Comparison of ENCODE assay signal across 1 cellular context in genomic region chr3:38458796-38459498, GRCh38.
TF ChIP-seq lines count a peak whose summit lies in the region.

No MANE protein-coding gene starts in this region.

TF ChIP-seq in HepG2, 621 proteins besides CTCF, POLR2A, EP300 and RAD21 (continued from another document):
- TF ChIP-seq, protein P1, sequence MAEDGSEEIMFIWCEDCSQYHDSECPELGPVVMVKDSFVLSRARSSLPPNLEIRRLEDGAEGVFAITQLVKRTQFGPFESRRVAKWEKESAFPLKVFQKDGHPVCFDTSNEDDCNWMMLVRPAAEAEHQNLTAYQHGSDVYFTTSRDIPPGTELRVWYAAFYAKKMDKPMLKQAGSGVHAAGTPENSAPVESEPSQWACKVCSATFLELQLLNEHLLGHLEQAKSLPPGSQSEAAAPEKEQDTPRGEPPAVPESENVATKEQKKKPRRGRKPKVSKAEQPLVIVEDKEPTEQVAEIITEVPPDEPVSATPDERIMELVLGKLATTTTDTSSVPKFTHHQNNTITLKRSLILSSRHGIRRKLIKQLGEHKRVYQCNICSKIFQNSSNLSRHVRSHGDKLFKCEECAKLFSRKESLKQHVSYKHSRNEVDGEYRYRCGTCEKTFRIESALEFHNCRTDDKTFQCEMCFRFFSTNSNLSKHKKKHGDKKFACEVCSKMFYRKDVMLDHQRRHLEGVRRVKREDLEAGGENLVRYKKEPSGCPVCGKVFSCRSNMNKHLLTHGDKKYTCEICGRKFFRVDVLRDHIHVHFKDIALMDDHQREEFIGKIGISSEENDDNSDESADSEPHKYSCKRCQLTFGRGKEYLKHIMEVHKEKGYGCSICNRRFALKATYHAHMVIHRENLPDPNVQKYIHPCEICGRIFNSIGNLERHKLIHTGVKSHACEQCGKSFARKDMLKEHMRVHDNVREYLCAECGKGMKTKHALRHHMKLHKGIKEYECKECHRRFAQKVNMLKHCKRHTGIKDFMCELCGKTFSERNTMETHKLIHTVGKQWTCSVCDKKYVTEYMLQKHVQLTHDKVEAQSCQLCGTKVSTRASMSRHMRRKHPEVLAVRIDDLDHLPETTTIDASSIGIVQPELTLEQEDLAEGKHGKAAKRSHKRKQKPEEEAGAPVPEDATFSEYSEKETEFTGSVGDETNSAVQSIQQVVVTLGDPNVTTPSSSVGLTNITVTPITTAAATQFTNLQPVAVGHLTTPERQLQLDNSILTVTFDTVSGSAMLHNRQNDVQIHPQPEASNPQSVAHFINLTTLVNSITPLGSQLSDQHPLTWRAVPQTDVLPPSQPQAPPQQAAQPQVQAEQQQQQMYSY (CRISPR knock-in tag; IDR thresholded peaks at IDR 0.05): no peak
